25 cellular contexts compared by ENCODE assay signal in the genomic region with DNA sequence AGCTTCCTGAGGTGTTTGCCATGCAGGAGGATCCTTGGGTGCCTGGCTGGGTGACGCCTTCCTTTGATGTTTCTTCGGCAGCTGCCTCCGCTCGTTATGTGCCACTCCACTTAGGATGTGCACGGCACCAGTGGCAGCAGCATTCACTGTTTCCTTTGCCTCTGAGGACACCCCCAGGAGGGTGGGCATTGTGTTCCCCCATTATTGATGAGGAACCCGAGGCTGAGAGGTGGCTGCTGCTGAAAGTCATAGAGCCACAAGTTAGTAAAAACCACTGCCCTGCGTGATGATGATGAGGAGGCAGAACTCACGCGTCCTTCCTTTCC. TPM values are rescaled to one million over a fixed set of nuclear protein-coding genes. Genes with fewer than 3 reads are reported as not detected.
DNase-seq lines count a peak whose midpoint lies in the region; ATAC-seq and TF ChIP-seq lines count a peak whose summit lies in the region.
"Had no signal": no experiment of that assay in that cellular context is flagged by ENCODE, and none has a peak within 500 bp of the region (broad histone marks: within the 10 kb centered on the region; RNA-seq: fewer than 3 reads in every experiment).

No MANE protein-coding gene starts in this region.

- peaks cover 4% of the 10 kb centered on the region for H4K20me1 ChIP-seq in neural progenitor cell (ENCODE audit: low read depth)
- no peaks in the 10 kb centered on the region; the same call in 1 of the 2 replicates for H4K20me1 ChIP-seq in PC-9 (ENCODE audit: insufficient read depth)

- H3K4me1 ChIP-seq in HUES48 (ENCODE audit: control insufficient read depth, insufficient read depth, low read length) (peaks cover 36% of the 10 kb centered on the region), neural progenitor cell (peaks cover 55% of the 10 kb centered on the region), PC-9 (replicated peaks; ENCODE audit: insufficient read depth) (no peaks in the 10 kb centered on the region)
- H3K4me1 ChIP-seq: lower lobe of right lung, right atrium auricular region, thyroid gland had no signal

- H3K4me2 ChIP-seq in neural progenitor cell (peak overlapping the region; percentile 84), PC-9 (no peak overlapping the region)
- H3K4me2 ChIP-seq: hepatocyte, KMS-11 had no signal

- H3F3A ChIP-seq in neural progenitor cell (ENCODE audit: low read depth) (peaks cover 52% of the 10 kb centered on the region), PC-9 (ENCODE audit: insufficient read depth, low read depth) (no peaks in the 10 kb centered on the region)

- H3K9me3 Mint-ChIP-seq in WTC11 = no peaks in the 10 kb centered on the region
- peaks cover 11% of the 10 kb centered on the region for H3K9me3 Mint-ChIP-seq in glutamatergic neuron (ENCODE audit: unreplicated experiment)
- no peaks in the 10 kb centered on the region for H3K9me3 Mint-ChIP-seq in neural progenitor cell
- H3K9me3 Mint-ChIP-seq: CD8-positive, alpha-beta memory T cell had no signal

- H3K9ac ChIP-seq in HUES48 (ENCODE audit: low read depth, low read length) (peak overlapping the region; percentile 57), neural progenitor cell (peak overlapping the region; percentile 4)
- H3K9ac ChIP-seq: KMS-11 had no signal

- no TSS peak for BruUV-seq in PC-9 (replicated peaks; lab: Mats Ljungman, UMichigan)

- H2AFZ ChIP-seq in neural progenitor cell (replicated peaks) = no peak overlapping the region
- no peak overlapping the region for H2AFZ ChIP-seq in PC-9
- H2AFZ ChIP-seq: hepatocyte had no signal

- H3K4me3 Mint-ChIP-seq in WTC11 (peak overlapping the region; percentile 43), glutamatergic neuron (ENCODE audit: unreplicated experiment) (peak overlapping the region; percentile 63), neural progenitor cell (peak overlapping the region; percentile 66)
- H3K4me3 Mint-ChIP-seq: CD8-positive, alpha-beta memory T cell had no signal

- H3K27ac Mint-ChIP-seq in WTC11 (peak overlapping the region; percentile 99), glutamatergic neuron (ENCODE audit: unreplicated experiment) (peak overlapping the region; percentile 98), neural progenitor cell (peak overlapping the region; percentile 68)

- H3K79me2 ChIP-seq in neural progenitor cell (ENCODE audit: low read depth) (peaks cover 9% of the 10 kb centered on the region), PC-9 (ENCODE audit: low read depth) (no peaks in the 10 kb centered on the region)
- H3K79me2 ChIP-seq: hepatocyte had no signal

- intact Hi-C loops in PC-9 (cut with micrococcal nuclease; ENCODE audit: unreplicated experiment) = no loop called here

- peak; percentile 5 for ATAC-seq in WTC11
- ATAC-seq: HCT116; lower lobe of right lung; Panc1; stimulated activated naive CD8-positive, alpha-beta T cell treated with anti-CD3 and anti-CD28 coated beads, Interleukin-15, Interleukin-2, amounts not matched to agents 100 U/mL and 50 U/mL, for 24 hours had no signal

- H3K27ac ChIP-seq in HUES48 (ENCODE audit: low read depth, low read length) (peak overlapping the region; percentile 95), neural progenitor cell (peak overlapping the region; percentile 100), PC-9 (no peak overlapping the region)
- H3K27ac ChIP-seq: adrenal gland, cardiac muscle cell, epithelial cell of prostate, hepatocyte, KMS-11, lower lobe of right lung, right atrium auricular region, thyroid gland had no signal

- H3K36me3 Mint-ChIP-seq in WTC11 (peaks cover 60% of the 10 kb centered on the region), glutamatergic neuron (ENCODE audit: unreplicated experiment) (peaks cover 21% of the 10 kb centered on the region), neural progenitor cell (peaks cover 54% of the 10 kb centered on the region)

- H3K36me3 ChIP-seq in HUES48 (ENCODE audit: control insufficient read depth, insufficient read depth, low read length) (peaks cover 76% of the 10 kb centered on the region), neural progenitor cell (peaks cover 12% of the 10 kb centered on the region), PC-9 (ENCODE audit: low read depth) (peaks cover 35% of the 10 kb centered on the region; the same call in 1 of the 2 replicates)

- TF ChIP-seq CTCF in WTC11 (IDR thresholded peaks at IDR 0.05) (no peak), glutamatergic neuron (IDR thresholded peaks at IDR 0.05; ENCODE audit: partially characterized antibody, unreplicated experiment) (no peak), neural progenitor cell (IDR thresholded peaks at IDR 0.05) (no peak), PC-9 (conservative IDR thresholded peaks at IDR 0.05) (no peak)

- H3K4me1 Mint-ChIP-seq in WTC11 (peaks cover 49% of the 10 kb centered on the region), glutamatergic neuron (ENCODE audit: low read depth, unreplicated experiment) (peaks cover 46% of the 10 kb centered on the region), neural progenitor cell (peaks cover 38% of the 10 kb centered on the region)

- H3K4me3 ChIP-seq in HUES48 (ENCODE audit: low read depth, low read length) = 0 out of 2 replicates have a peak overlapping the region, but pooled peaks have one; percentile 8
- H3K4me3 ChIP-seq in neural progenitor cell = peak overlapping the region; percentile 42
- no peak overlapping the region for H3K4me3 ChIP-seq in PC-9
- H3K4me3 ChIP-seq: adrenal gland, cardiac muscle cell, hepatocyte, lower lobe of right lung, right atrium auricular region, thyroid gland had no signal

- no peak for DNase-seq in WTC11 (ENCODE audit: low spot score)
- no peak for DNase-seq in glutamatergic neuron
- DNase-seq in neural progenitor cell (ENCODE audit: low spot score) = no peak
- no peak for DNase-seq in islet precursor cell
- DNase-seq in PC-9 = no peak
- no peak for DNase-seq in NCI-H146 treated with DMSO at 0.1 percent for 48 hours (lab: John Stamatoyannopoulos, UW; ENCODE audit: unreplicated experiment)
- DNase-seq: activated CD4-positive, alpha-beta T cell treated with anti-CD3 and anti-CD28 coated beads, Interleukin-2, amount 50 U/mL, for 4 hours; activated gamma-delta T cell treated with Interleukin-2 at 50 U/mL for 16 hours; activated T-cell treated with anti-CD3 and anti-CD28 coated beads for 4 hours; CD8-positive, alpha-beta memory T cell; lower lobe of right lung; NCI-H446 treated with DMSO at 0.1 percent for 48 hours; stimulated activated CD4-positive, alpha-beta T cell treated with anti-CD3 and anti-CD28 coated beads, Interleukin-12 subunit alpha, Interleukin-12 subunit beta, amount 100 ng/mL, for 4 hours; stimulated activated CD4-positive, alpha-beta T cell treated with anti-CD3 and anti-CD28 coated beads, Interleukin-4, amount 100 ng/mL, for 4 hours; stimulated activated naive CD8-positive, alpha-beta T cell treated with anti-CD3 and anti-CD28 coated beads, Interleukin-15, Interleukin-2, amounts not matched to agents 100 U/mL and 50 U/mL, for 24 hours; thyroid gland had no signal

- CTCF ChIA-PET in WTC11 (lab: Charles Lee) = interaction anchor here (0.7 to 1.8 kb wide), 3 partner anchors 11 to 41 kb away, joined by 4 to 7 read pairs (median 5); a partner anchor contains a TSS
- CTCF ChIA-PET in PC-9 (lab: Charles Lee) = no interaction called here

- POLR2A ChIA-PET in WTC11 (lab: Charles Lee) (no interaction called here), PC-9 (lab: Charles Lee; ENCODE audit: unreplicated experiment) (no interaction called here)

- H3K27me3 ChIP-seq in HUES48 (ENCODE audit: control insufficient read depth, insufficient read depth, low read length) (no peaks in the 10 kb centered on the region), neural progenitor cell (no peaks in the 10 kb centered on the region), PC-9 (ENCODE audit: insufficient read depth, low read depth) (no peaks in the 10 kb centered on the region)
- H3K27me3 ChIP-seq: adrenal gland, cardiac muscle cell, hepatocyte, right atrium auricular region, thyroid gland had no signal

- H3K27me3 Mint-ChIP-seq in WTC11 (ENCODE audit: low read depth) (no peaks in the 10 kb centered on the region), glutamatergic neuron (ENCODE audit: unreplicated experiment) (peaks cover 12% of the 10 kb centered on the region), neural progenitor cell (ENCODE audit: insufficient read depth, low read depth) (peaks cover 5% of the 10 kb centered on the region)
- H3K27me3 Mint-ChIP-seq: CD8-positive, alpha-beta memory T cell had no signal

- H3K9me3 ChIP-seq in HUES48 (ENCODE audit: control insufficient read depth, insufficient read depth, low read length) (no peaks in the 10 kb centered on the region), neural progenitor cell (ENCODE audit: low read depth) (no peaks in the 10 kb centered on the region), PC-9 (ENCODE audit: insufficient read depth, low read depth) (no peaks in the 10 kb centered on the region)
- H3K9me3 ChIP-seq: adrenal gland, lower lobe of right lung, right atrium auricular region, thyroid gland had no signal

- no peaks in the 10 kb centered on the region for H3K9me2 ChIP-seq in PC-9 (ENCODE audit: insufficient read depth)

TF ChIP-seq in WTC11, 78 proteins besides CTCF, POLR2A, EP300 and RAD21:
- 0 out of 2 replicates have a peak, but pooled peaks have one; percentile 1 for TF ChIP-seq ZNF423 (CRISPR knock-in tag; IDR thresholded peaks at IDR 0.05)
- no peak for TF ChIP-seq SOX15 (CRISPR knock-in tag; IDR thresholded peaks at IDR 0.05)
TF ChIP-seq in WTC11: peak in this region for 1.

RNA-seq across cellular contexts. Expression of a gene that starts 41.2 kb away (rescaled TPM):
- total RNA-seq in WTC11 (2021) (73.0 to 76.7 TPM (median 75.8 TPM) in 3 replicates), glutamatergic neuron (ENCODE audit: unreplicated experiment) (85.8 TPM), neural progenitor cell (ENCODE audit: low replicate concordance) (16.3 and 21.2 TPM in 2 replicates), PC-9 (2021) (45.0 and 50.3 TPM in 2 replicates)
